23 cellular contexts compared by ENCODE assay signal in genomic region chr10:106086391-106086790, GRCh38.
"Had no signal": no experiment of that assay in that cellular context is flagged by ENCODE, and none has a peak within 500 bp of the region (broad histone marks: within the 10 kb centered on the region; RNA-seq: fewer than 3 reads in every experiment).

No MANE protein-coding gene starts in this region.

- H3K9me3 ChIP-seq: breast epithelium, MG63 had no signal

- H3K27ac Mint-ChIP-seq: activated CD8-positive, alpha-beta T cell treated with anti-CD3 and anti-CD28 coated beads for 36 hours; activated naive CD4-positive, alpha-beta T cell treated with anti-CD3 and anti-CD28 coated beads, Interleukin-2, amount 50 U/mL, for 24 hours; activated T-helper 1 cell treated with anti-CD3 and anti-CD28 coated beads, Interleukin-12 subunit alpha, Interleukin-12 subunit beta, Interleukin-2, Interleukin-4 antibody, amounts not matched to agents 30 ng/mL and 10 ng/mL and 1 ng/mL, durations not matched to agents 14 hours and 24 hours and 36 hours; T-helper 17 cell had no signal

- H3K36me3 Mint-ChIP-seq: activated naive CD4-positive, alpha-beta T cell treated with anti-CD3 and anti-CD28 coated beads, Interleukin-2, amount 50 U/mL, for 24 hours had no signal

- H3K27me3 ChIP-seq: breast epithelium, MG63 had no signal

- H3K4me1 ChIP-seq: breast epithelium had no signal

- H3K9me3 Mint-ChIP-seq: activated naive CD4-positive, alpha-beta T cell treated with anti-CD3 and anti-CD28 coated beads, Interleukin-2, amount 50 U/mL, for 24 hours; activated T-helper 1 cell treated with anti-CD3 and anti-CD28 coated beads, Interleukin-12 subunit alpha, Interleukin-12 subunit beta, Interleukin-2, Interleukin-4 antibody, amounts not matched to agents 30 ng/mL and 10 ng/mL and 1 ng/mL, durations not matched to agents 14 hours and 24 hours and 36 hours had no signal

- DNase-seq: activated CD4-positive, alpha-beta T cell treated with anti-CD3 and anti-CD28 coated beads, Interleukin-2, amount 50 U/mL, for 1 hour; activated CD4-positive, CD25-positive, alpha-beta regulatory T cell; activated CD8-positive, alpha-beta memory T cell treated with anti-CD3 and anti-CD28 coated beads, Interleukin-2, amount 50 U/mL, for 48 hours; activated CD8-positive, alpha-beta T cell treated with anti-CD3 and anti-CD28 coated beads for 36 hours; activated effector memory CD4-positive, alpha-beta T cell treated with Interleukin-2 at 50 U/mL for 16 hours; activated naive CD4-positive, alpha-beta T cell; activated T-cell treated with anti-CD3 and anti-CD28 coated beads, Interleukin-2, amount 50 U/mL, for 1 hour; aorta; central memory CD4-positive, alpha-beta T cell; MG63; MV-4-11; NCI-H1105; NCI-H1436; NCI-H1694 treated with DMSO at 0.1 percent for 48 hours; NCI-H2081; NCI-H510A treated with DMSO at 0.1 percent for 48 hours; PC-9; SHP77 treated with DMSO at 0.1 percent for 48 hours; T-helper 17 cell; T-helper 9 cell had no signal

- H3K36me3 ChIP-seq: breast epithelium, MG63 had no signal

- H3K27me3 Mint-ChIP-seq: activated CD8-positive, alpha-beta T cell treated with anti-CD3 and anti-CD28 coated beads for 36 hours; activated naive CD4-positive, alpha-beta T cell treated with anti-CD3 and anti-CD28 coated beads, Interleukin-2, amount 50 U/mL, for 24 hours; T-helper 17 cell had no signal

- H3K27ac ChIP-seq: breast epithelium, PC-9 had no signal

- ATAC-seq: activated CD8-positive, alpha-beta T cell treated with anti-CD3 and anti-CD28 coated beads for 36 hours; T-helper 17 cell had no signal

- H3K4me3 Mint-ChIP-seq: activated CD8-positive, alpha-beta T cell treated with anti-CD3 and anti-CD28 coated beads for 36 hours; activated naive CD4-positive, alpha-beta T cell treated with anti-CD3 and anti-CD28 coated beads, Interleukin-2, amount 50 U/mL, for 24 hours; activated T-helper 1 cell treated with anti-CD3 and anti-CD28 coated beads, Interleukin-12 subunit alpha, Interleukin-12 subunit beta, Interleukin-2, Interleukin-4 antibody, amounts not matched to agents 30 ng/mL and 10 ng/mL and 1 ng/mL, durations not matched to agents 14 hours and 24 hours and 36 hours; T-helper 17 cell had no signal

- H3K4me1 Mint-ChIP-seq: activated naive CD4-positive, alpha-beta T cell treated with anti-CD3 and anti-CD28 coated beads, Interleukin-2, amount 50 U/mL, for 24 hours; T-helper 17 cell had no signal

- H3K4me3 ChIP-seq: breast epithelium, MG63, PC-9 had no signal
